Comparison of ENCODE assay signal across 20 cellular contexts in the genomic region with DNA sequence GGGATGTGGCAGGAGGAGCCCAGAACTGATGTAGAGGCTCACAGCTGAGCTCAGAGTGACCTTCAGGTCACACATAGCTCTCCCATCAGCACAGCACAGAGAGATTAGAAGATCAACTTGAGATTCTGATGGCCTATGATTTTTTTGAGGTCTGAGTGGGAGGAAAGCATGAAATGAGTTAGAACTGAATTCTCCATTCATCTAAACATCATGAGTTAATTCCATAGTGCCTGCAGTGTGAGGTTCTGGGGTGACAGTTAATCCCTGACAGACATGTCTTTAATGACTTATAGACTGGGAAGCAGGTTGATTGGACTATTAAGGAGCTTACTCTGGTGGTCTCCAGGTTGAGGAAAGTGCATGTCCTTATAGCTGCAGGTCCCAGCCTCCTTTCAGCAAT. TPM values are rescaled to one million over a fixed set of nuclear protein-coding genes. Genes with fewer than 3 reads are reported as not detected.
A peak's percentile ranks its signal among the peaks of the same experiment; 100 is the strongest.
DNase-seq lines count a peak whose midpoint lies in the region; ATAC-seq, FAIRE-seq and TF ChIP-seq lines count a peak whose summit lies in the region.
"Had no signal": no experiment of that assay in that cellular context is flagged by ENCODE, and none has a peak within 500 bp of the region (broad histone marks: within the 10 kb centered on the region; RNA-seq: fewer than 3 reads in every experiment).

No MANE protein-coding gene starts in this region.

- peaks cover 3% of the 10 kb centered on the region; the same call in 1 of the 2 replicates for H4K20me1 ChIP-seq in IMR-90 (ENCODE audit: insufficient read depth, low read length)
- H4K20me1 ChIP-seq in K562 (replicated peaks; ENCODE audit: control insufficient read depth, insufficient read depth, low read length) = no peaks in the 10 kb centered on the region

- H2AFZ ChIP-seq in IMR-90 (replicated peaks; ENCODE audit: low read length, poor library complexity) = no peak overlapping the region
- H2AFZ ChIP-seq in K562 (ENCODE audit: low read depth, low read length) = no peak overlapping the region

- FAIRE-seq in K562 (lab: Jason Lieb, UNC) = peak; percentile 11
- FAIRE-seq: H54, HepG2 had no signal

- H2BK120ac ChIP-seq in IMR-90 (ENCODE audit: low read depth, low read length) = 0 out of 2 replicates have a peak overlapping the region, but pooled peaks have one; percentile 44

- no peak overlapping the region for H3K4ac ChIP-seq in IMR-90 (ENCODE audit: low read depth, low read length)

- H3K9me1 ChIP-seq in IMR-90 (ENCODE audit: insufficient read depth, low read length) (peaks cover 23% of the 10 kb centered on the region), K562 (ENCODE audit: control insufficient read depth, insufficient read depth, low read length) (no peaks in the 10 kb centered on the region)

- DNase-seq in activated T-cell treated with anti-CD3 and anti-CD28 coated beads, Interleukin-2, amount 50 U/mL, for 24 hours = no peak
- no peak for DNase-seq in activated T-cell treated with anti-CD3 and anti-CD28 coated beads for 4 hours
- DNase-seq in IMR-90 = no peak
- DNase-seq in K562 (ENCODE audit: extremely low read depth in 1 of 4, low spot score in 3 of 4) = no peak
- no peak for DNase-seq in progenitor cell of endocrine pancreas (ENCODE audit: low spot score, unreplicated experiment)
- no peak for DNase-seq in inferior parietal cortex (ENCODE audit: extremely low spot score)
- no peak for DNase-seq in germinal center (ENCODE audit: low spot score)
- DNase-seq in NCI-H1048 (lab: John Stamatoyannopoulos, UW) = no peak
- DNase-seq: EL, HFFc6, Karpas-422, MG63, NCI-H1092 treated with DMSO at 0.1 percent for 48 hours, NCI-H2107, NCI-H2227 treated with DMSO at 0.1 percent for 48 hours, NCI-H524 had no signal

- no peak overlapping the region for H3K4me3 Mint-ChIP-seq in activated T-cell treated with anti-CD3 and anti-CD28 coated beads, Interleukin-2, amount 50 U/mL, for 24 hours
- H3K4me3 Mint-ChIP-seq in progenitor cell of endocrine pancreas (ENCODE audit: low read depth) = no peak overlapping the region
- H3K4me3 Mint-ChIP-seq: CD14-positive monocyte, HFFc6 had no signal

- no peak overlapping the region for H2AK9ac ChIP-seq in IMR-90 (replicated peaks; ENCODE audit: low read depth, low read length, poor library complexity)

- TF ChIP-seq EP300 in K562 (IDR thresholded peaks at IDR 0.05; ENCODE audit: low read length) = no peak

- peak overlapping the region; percentile 60 for H3K27ac Mint-ChIP-seq in activated T-cell treated with anti-CD3 and anti-CD28 coated beads, Interleukin-2, amount 50 U/mL, for 24 hours
- H3K27ac Mint-ChIP-seq in progenitor cell of endocrine pancreas = peak overlapping the region; percentile 56
- H3K27ac Mint-ChIP-seq: CD14-positive monocyte, HFFc6 had no signal

- H3K4me1 ChIP-seq in IMR-90 (ENCODE audit: control insufficient read depth, insufficient read depth, low read length) (peaks cover 25% of the 10 kb centered on the region), K562 (replicated peaks in 1 of 2; ENCODE audit: control insufficient read depth in 2 of 2, insufficient read depth in 2 of 2, low read length in 2 of 2) (peaks cover 6 to 7% of the 10 kb centered on the region in 2 experiments; a peak in 3 of 5 replicates)

- BruUV-seq in IMR-90 (replicated peaks; lab: Mats Ljungman, UMichigan) (no TSS peak), K562 (replicated peaks; lab: Mats Ljungman, UMichigan) (no TSS peak)

- peaks cover 0 to 7% of the 10 kb centered on the region in 2 experiments; a peak in 2 of 4 replicates for H3K79me1 ChIP-seq in IMR-90 (ENCODE audit: low read depth in 1 of 2, low read length in 2 of 2)

- H3K27ac ChIP-seq in IMR-90 (ENCODE audit: insufficient read depth, low read length) (no peak overlapping the region), K562 (ENCODE audit: extremely low read depth, low read depth, low read length) (no peak overlapping the region)

- no peaks in the 10 kb centered on the region for H3K9me3 Mint-ChIP-seq in activated T-cell treated with anti-CD3 and anti-CD28 coated beads, Interleukin-2, amount 50 U/mL, for 24 hours
- H3K9me3 Mint-ChIP-seq in progenitor cell of endocrine pancreas (ENCODE audit: low read depth) = no peaks in the 10 kb centered on the region
- H3K9me3 Mint-ChIP-seq: CD14-positive monocyte, HFFc6 had no signal

- no peak overlapping the region for H3K4me2 ChIP-seq in IMR-90 (ENCODE audit: low read depth, low read length)
- H3K4me2 ChIP-seq in K562 (ENCODE audit: insufficient read depth, low read length) = no peak overlapping the region

- no peak overlapping the region; the same call in 2 of the 3 replicates for H2BK15ac ChIP-seq in IMR-90 (ENCODE audit: low read depth, low read length)

- peaks cover 71% of the 10 kb centered on the region for H3K4me1 Mint-ChIP-seq in activated T-cell treated with anti-CD3 and anti-CD28 coated beads, Interleukin-2, amount 50 U/mL, for 24 hours (ENCODE audit: low read depth)
- H3K4me1 Mint-ChIP-seq in progenitor cell of endocrine pancreas (ENCODE audit: low read depth) = peaks cover 36% of the 10 kb centered on the region

- intact Hi-C loops in IMR-90 (cut with micrococcal nuclease) (no loop called here), K562 (cut with micrococcal nuclease) (no loop called here)

- CTCF ChIA-PET in IMR-90 (lab: Yijun Ruan, JAX) (interaction anchor here (0.6 kb wide), 1 partner anchor 200 kb away, joined by 3 read pairs; no protein-coding TSS in a partner anchor), K562 (lab: Yijun Ruan, JAX; ENCODE audit: low intra/inter-chr PET ratio) (no interaction called here)

- H2BK5ac ChIP-seq in IMR-90 (ENCODE audit: low read depth, low read length, poor library complexity, severe bottlenecking) = no peak overlapping the region

- H3K27me3 ChIP-seq in IMR-90 (ENCODE audit: control insufficient read depth, insufficient read depth, low read length) (peaks cover 2% of the 10 kb centered on the region; the same call in 1 of the 2 replicates), K562 (ENCODE audit: control insufficient read depth in 2 of 2, insufficient read depth in 2 of 2, low read length in 2 of 2) (no peaks in the 10 kb centered on the region)
- H3K27me3 ChIP-seq: MG63 had no signal

- TF ChIP-seq CTCF in IMR-90 (conservative IDR thresholded peaks at IDR 0.05; ENCODE audit: low read depth, low read length) (no peak), K562 (IDR thresholded peaks at IDR 0.05 in 2 of 3, conservative IDR thresholded peaks at IDR 0.05 in 1 of 3; ENCODE audit: insufficient read depth in 2 of 3, low read depth in 1 of 3, low read length in 3 of 3) (no peak), progenitor cell of endocrine pancreas (IDR thresholded peaks at IDR 0.05; ENCODE audit: unreplicated experiment) (no peak)

- no peak overlapping the region for H4K8ac ChIP-seq in IMR-90 (ENCODE audit: low read depth in 2 of 2, low read length in 2 of 2)

- dilution Hi-C loops in IMR-90 (cut with HindIII; ENCODE audit: low sequenced_read_pairs, unreplicated experiment) = no loop called here

- no peak for TF ChIP-seq RAD21 in IMR-90 (IDR thresholded peaks at IDR 0.05; ENCODE audit: low read length)
- no peak for TF ChIP-seq RAD21 in K562 (CRISPR knock-in tag; conservative IDR thresholded peaks at IDR 0.05 in 1 of 2, IDR thresholded peaks at IDR 0.05 in 1 of 2)

- no peaks in the 10 kb centered on the region for H3K27me3 Mint-ChIP-seq in activated T-cell treated with anti-CD3 and anti-CD28 coated beads, Interleukin-2, amount 50 U/mL, for 24 hours
- no peaks in the 10 kb centered on the region for H3K27me3 Mint-ChIP-seq in progenitor cell of endocrine pancreas

- no peak overlapping the region for H3K14ac ChIP-seq in IMR-90 (replicated peaks; ENCODE audit: low read depth, low read length)

- no peak overlapping the region for H3K18ac ChIP-seq in IMR-90 (ENCODE audit: low read depth, low read length)

- 0 out of 2 replicates have a peak overlapping the region, but pooled peaks have one; percentile 9 for H2AK5ac ChIP-seq in IMR-90 (ENCODE audit: low read depth, low read length)

- in situ Hi-C loops in IMR-90 (cut with MboI; ENCODE audit: low sequenced_read_pairs) (no loop called here), K562 (cut with MboI) (loop anchor here (25.0 kb wide), 1 partner anchor 330 kb away; a partner anchor contains a TSS)

- H3K56ac ChIP-seq in IMR-90 (ENCODE audit: extremely low read depth, insufficient read depth, low read length) = no peak overlapping the region

- H4K5ac ChIP-seq in IMR-90 (ENCODE audit: low read depth, low read length) = no peak overlapping the region

- no peak overlapping the region for H2BK20ac ChIP-seq in IMR-90 (ENCODE audit: low read depth, low read length)

- peaks cover 4% of the 10 kb centered on the region; the same call in 1 of the 2 replicates for H3K36me3 ChIP-seq in IMR-90 (ENCODE audit: control insufficient read depth, insufficient read depth, low read length)
- peaks cover 64% of the 10 kb centered on the region; the same call in 2 of the 3 replicates for H3K36me3 ChIP-seq in K562 (ENCODE audit: control insufficient read depth, insufficient read depth, low read length)

- H3K9me3 ChIP-seq in IMR-90 (ENCODE audit: control insufficient read depth, insufficient read depth, low read length) (no peaks in the 10 kb centered on the region), K562 (replicated peaks; ENCODE audit: control insufficient read depth, insufficient read depth, low read depth, low read length) (no peaks in the 10 kb centered on the region)
- H3K9me3 ChIP-seq: MG63 had no signal

- peak overlapping the region; percentile 7; the same call in 1 of the 2 replicates for H3K23ac ChIP-seq in IMR-90 (ENCODE audit: low read depth, low read length)

- H3K9ac ChIP-seq in IMR-90 (ENCODE audit: low read depth, low read length) (no peak overlapping the region), K562 (ENCODE audit: insufficient read depth in 1 of 2, low read depth in 2 of 2, low read length in 2 of 2) (no peak overlapping the region)

- POLR2A ChIA-PET in IMR-90 (lab: Charles Lee; ENCODE audit: unreplicated experiment) (no interaction called here), K562 (lab: Yijun Ruan, JAX) (interaction anchor here (0.6 to 1.1 kb wide), 2 partner anchors 109 to 114 kb away, joined by 3 to 4 read pairs; no protein-coding TSS in a partner anchor)

- H4K91ac ChIP-seq in IMR-90 (ENCODE audit: insufficient read depth, low read depth, low read length) = no peak overlapping the region

- H3K4me3 ChIP-seq in IMR-90 (ENCODE audit: insufficient read depth, low read depth, low read length) = no peak overlapping the region
- no peak overlapping the region for H3K4me3 ChIP-seq in K562
- H3K4me3 ChIP-seq: MG63 had no signal

- ATAC-seq in IMR-90 (ENCODE audit: low read depth) = no peak
- ATAC-seq in K562 = no peak
- ATAC-seq: HepG2, Panc1 had no signal

- peaks cover 31% of the 10 kb centered on the region for H3K36me3 Mint-ChIP-seq in activated T-cell treated with anti-CD3 and anti-CD28 coated beads, Interleukin-2, amount 50 U/mL, for 24 hours (ENCODE audit: low read depth)
- H3K36me3 Mint-ChIP-seq in progenitor cell of endocrine pancreas (ENCODE audit: insufficient read depth) = peaks cover 3% of the 10 kb centered on the region

- TF ChIP-seq POLR2A in IMR-90 (IDR thresholded peaks at IDR 0.05; ENCODE audit: low read depth, low read length) (no peak), K562 (conservative IDR thresholded peaks at IDR 0.05) (no peak)

- H3K79me2 ChIP-seq in K562 (ENCODE audit: control insufficient read depth, insufficient read depth, low read length) = no peaks in the 10 kb centered on the region

RNA-seq across cellular contexts. Expression of a gene that starts 22.4 kb away (rescaled TPM):
- total RNA-seq in IMR-90 (2012; rRNA removed) = 3.6 and 6.1 TPM in 2 replicates
- polyA plus RNA-seq in IMR-90 (2012; rRNA removed) = 6.0 and 7.1 TPM in 2 replicates
- 1.3 and 4.2 TPM in 2 replicates for polyA plus RNA-seq in IMR-90 (2012; cell fraction: cytosol; rRNA removed)
- 28.5 and 37.6 TPM in 2 replicates for polyA plus RNA-seq in IMR-90 (2012; cell fraction: nucleus; rRNA removed; ENCODE audit: low replicate concordance)
- 50.2 and 52.9 TPM in 2 replicates for total RNA-seq in K562 (2011; cell fraction: chromatin; rRNA removed; ENCODE audit: low replicate concordance)
- 43.7 and 56.8 TPM in 2 replicates for total RNA-seq in K562 (2011; cell fraction: nucleolus; rRNA removed)
- 53.5 and 62.8 TPM in 2 replicates for total RNA-seq in K562 (2011; cell fraction: nucleoplasm; rRNA removed)
- 7.0 and 9.9 TPM in 2 replicates for total RNA-seq in K562 (2014; rRNA removed)
- total RNA-seq in K562 (2014; rRNA removed; fragmentation: Illumina TruSeq; extraction: Trizol) = 7.3 and 8.3 TPM in 2 replicates
- 6.3 and 6.9 TPM in 2 replicates for total RNA-seq in K562 (2015; rRNA removed; fragmentation: Illumina TruSeq; extraction: Trizol)
- 11.5 and 13.3 TPM in 2 replicates for total RNA-seq in K562 (2021)
- 16.6 and 18.9 TPM in 2 replicates for polyA plus RNA-seq in K562 (2011; rRNA removed)
- 19.7 and 24.6 TPM in 2 replicates for polyA plus RNA-seq in K562 (2011; cell fraction: cytosol; rRNA removed)
- 77.0 and 105 TPM in 2 replicates for polyA plus RNA-seq in K562 (2011; cell fraction: nucleus; rRNA removed)
- 5.5 and 7.3 TPM in 2 replicates for polyA plus RNA-seq in K562 (2012)
- 12.5 and 15.7 TPM in 2 replicates for polyA plus RNA-seq in K562 (2014; fragmentation: Illumina TruSeq; extraction: Trizol)
- 1 to 10 TPM; 3.0 to 3.3 TPM for polyA plus RNA-seq in K562 (2014; fragmentation: Nextera tagmentation; extraction: Ambion mirVana)
- 8.4 and 9.0 TPM in 2 replicates for polyA plus RNA-seq in K562 (2014; rRNA removed)
- polyA minus RNA-seq in K562 (2011; rRNA and poly(A)+ RNA removed) = 15.8 TPM in 2 replicates
- polyA minus RNA-seq in K562 (2011; cell fraction: cytosol; rRNA and poly(A)+ RNA removed) = 8.6 and 11.3 TPM in 2 replicates
- polyA minus RNA-seq in K562 (2011; cell fraction: nucleus; rRNA and poly(A)+ RNA removed) = 15.1 and 16.0 TPM in 2 replicates
- 14.3 and 14.7 TPM in 2 replicates for total RNA-seq in progenitor cell of endocrine pancreas
